ENCODE assay signal across 8 cellular contexts in the genomic region with DNA sequence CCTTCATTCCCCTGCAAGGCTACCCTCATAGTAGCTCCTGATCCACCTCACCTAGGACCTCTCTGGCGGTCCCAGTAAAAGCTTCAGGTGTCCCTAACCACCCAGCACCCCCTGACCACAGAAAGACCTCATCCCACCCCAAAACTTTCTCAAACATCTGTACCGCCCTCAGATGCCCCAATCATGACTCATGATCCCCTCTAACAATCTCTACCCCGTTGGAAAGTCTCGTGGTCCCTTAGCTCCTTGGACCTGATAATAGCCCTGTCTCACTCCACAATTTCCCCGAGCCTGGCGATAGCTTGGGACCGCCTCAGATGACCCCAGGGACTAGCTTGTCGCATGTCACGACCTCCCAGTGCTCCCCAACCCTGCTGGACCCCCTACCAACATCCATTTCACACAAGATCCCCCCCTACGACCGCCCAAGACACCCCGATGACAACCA. TPM values are rescaled to one million over a fixed set of nuclear protein-coding genes. Genes with fewer than 3 reads are reported as not detected.
DNase-seq lines count a peak whose midpoint lies in the region; ATAC-seq and TF ChIP-seq lines count a peak whose summit lies in the region.

No MANE protein-coding gene starts in this region.

- no peaks in the 10 kb centered on the region for H3K9me2 ChIP-seq in HCT116 (ENCODE audit: insufficient read depth)

- no peak overlapping the region for H2AFZ ChIP-seq in HCT116 (ENCODE audit: low read depth, low read length, poor library complexity, severe bottlenecking)

- H3K9ac ChIP-seq in HCT116 (ENCODE audit: low read length) (peak overlapping the region; percentile 100), iPS-20b (ENCODE audit: low read depth, low read length) (peak overlapping the region; percentile 99)

- BruUV-seq in A673 (replicated peaks; lab: Mats Ljungman, UMichigan) (no TSS peak), HCT116 (replicated peaks; lab: Mats Ljungman, UMichigan) (TSS peak; percentile 77)

- H3K4me1 Mint-ChIP-seq in activated naive CD8-positive, alpha-beta T cell (ENCODE audit: low read depth) = peaks cover 31% of the 10 kb centered on the region

- H3K36me3 Mint-ChIP-seq in activated naive CD8-positive, alpha-beta T cell = no peaks in the 10 kb centered on the region

- no peaks in the 10 kb centered on the region for H3K9me3 Mint-ChIP-seq in activated naive CD8-positive, alpha-beta T cell (ENCODE audit: low read depth)

- CTCF ChIA-PET in A673 (lab: Charles Lee) (interaction anchor here (1.5 to 2.0 kb wide), 2 partner anchors 65 to 99 kb away, joined by 3 to 16 read pairs; a partner anchor contains a TSS), HCT116 (lab: Charles Lee) (interaction anchor here (1.2 to 2.3 kb wide), 3 partner anchors 75 to 99 kb away, joined by 5 to 37 read pairs (median 7); a partner anchor contains a TSS)

- no peak for ATAC-seq in HCT116
- ATAC-seq in GM19397 (IDR thresholded peaks at IDR 0.05; ENCODE audit: unreplicated experiment) = no peak

- H3K4me3 ChIP-seq in A673 (ENCODE audit: low read depth, low read length, poor library complexity, severe bottlenecking) (peak overlapping the region; percentile 95), HCT116 (replicated peaks in 1 of 2; ENCODE audit: low read depth in 1 of 2, low read length in 2 of 2) (peak overlapping the region; percentile 100), iPS-20b (ENCODE audit: low read length) (peak overlapping the region; percentile 99), stomach (peak overlapping the region; percentile 75 to 98 (median 86))

- no peak for TF ChIP-seq RAD21 in HCT116 (IDR thresholded peaks at IDR 0.05; ENCODE audit: low read depth)

- H3K9me3 ChIP-seq in A673 (ENCODE audit: low read depth, low read length, poor library complexity, severe bottlenecking) (no peaks in the 10 kb centered on the region), HCT116 (ENCODE audit: control insufficient read depth in 1 of 2, insufficient read depth in 1 of 2, low read depth in 1 of 2, low read length in 2 of 2) (no peaks in the 10 kb centered on the region), iPS-20b (ENCODE audit: insufficient read depth, low read depth, low read length) (no peaks in the 10 kb centered on the region), stomach (no peaks in the 10 kb centered on the region)

- H3K27me3 ChIP-seq in A673 (replicated peaks; ENCODE audit: insufficient read depth, low read depth, low read length, poor library complexity) (no peaks in the 10 kb centered on the region), HCT116 (ENCODE audit: insufficient read depth, low read length) (no peaks in the 10 kb centered on the region), iPS-20b (ENCODE audit: insufficient read depth, low read length) (no peaks in the 10 kb centered on the region), stomach (no peaks in the 10 kb centered on the region)

- H4K20me1 ChIP-seq in HCT116 (ENCODE audit: insufficient read depth) = no peaks in the 10 kb centered on the region

- H3K4me3 Mint-ChIP-seq in activated naive CD8-positive, alpha-beta T cell = peak overlapping the region; percentile 99

- no peak for TF ChIP-seq EP300 in stomach (IDR thresholded peaks at IDR 0.05)

- H3K27ac ChIP-seq in A673 (ENCODE audit: low read depth, low read length, poor library complexity, severe bottlenecking) = peak overlapping the region; percentile 96
- H3K27ac ChIP-seq in HCT116 (ENCODE audit: low read depth, low read length) = peak overlapping the region; percentile 94
- peak overlapping the region; percentile 28 for H3K27ac ChIP-seq in iPS-20b (ENCODE audit: low read length)
- peak overlapping the region; percentile 87 to 95 (median 92) for H3K27ac ChIP-seq in stomach

- intact Hi-C loops in A673 (cut with micrococcal nuclease; ENCODE audit: unreplicated experiment) = no loop called here
- intact Hi-C loops in HCT116 (cut with micrococcal nuclease) = no loop called here
- intact Hi-C loops in stomach (cut with DNase I; ENCODE audit: low total_unique reads) = no loop called here

- TF ChIP-seq POLR2A in HCT116 (IDR thresholded peaks at IDR 0.05; ENCODE audit: borderline replicate concordance, extremely low read depth, insufficient read depth, insufficient read length) (no peak), stomach (IDR thresholded peaks at IDR 0.05) (no peak)

- DNase-seq in A673 (ENCODE audit: low spot score) (no peak), HCT116 (ENCODE audit: low read depth, low spot score) (no peak), stomach (no peak), D341Med (ENCODE audit: low spot score) (no peak)
- no peak for DNase-seq in activated CD8-positive, alpha-beta memory T cell treated with anti-CD3 and anti-CD28 coated beads, Interleukin-2, amount 50 U/mL, for 48 hours

- H3K4me2 ChIP-seq in HCT116 (ENCODE audit: low read length) = peak overlapping the region; percentile 88

- peaks cover 49% of the 10 kb centered on the region for H3K79me2 ChIP-seq in HCT116 (ENCODE audit: insufficient read depth, low read length)

- TF ChIP-seq CTCF in A673 (conservative IDR thresholded peaks at IDR 0.05; ENCODE audit: low read depth, low read length) = no peak
- TF ChIP-seq CTCF in HCT116 (IDR thresholded peaks at IDR 0.05 in 2 of 3, conservative IDR thresholded peaks at IDR 0.05 in 1 of 3; ENCODE audit: borderline replicate concordance in 1 of 3, insufficient read depth in 1 of 3, low read depth in 2 of 3, low read length in 2 of 3) = no peak
- no peak for TF ChIP-seq CTCF in stomach (IDR thresholded peaks at IDR 0.05)

- WGBS in stomach, 5 donors = 1 to 3% (median 2%) methylated on average over 12 of the region's 12 CpGs

- H3K4me1 ChIP-seq in A673 (ENCODE audit: insufficient read depth, low read length, poor library complexity, severe bottlenecking) (peaks cover 8% of the 10 kb centered on the region), HCT116 (ENCODE audit: control insufficient read depth in 1 of 2, insufficient read depth in 2 of 2, low read length in 2 of 2) (peaks cover 9 to 24% of the 10 kb centered on the region in 2 experiments; a peak in 3 of 4 replicates), iPS-20b (ENCODE audit: insufficient read depth, low read length) (no peaks in the 10 kb centered on the region), stomach (peaks cover 24 to 57% (median 44%) of the 10 kb centered on the region in 4 donors)

- peak overlapping the region; percentile 99 for H3K27ac Mint-ChIP-seq in activated naive CD8-positive, alpha-beta T cell

- RAD21 ChIA-PET in HCT116 (lab: Charles Lee; ENCODE audit: low non-redundant PET in 1 of 2, low total read pairs in 2 of 2, uncharacterized antibody in 2 of 2, unreplicated experiment in 2 of 2) = interaction anchor here in 1 of 2 experiments (1.8 kb wide), 1 partner anchor 99 kb away, joined by 6 read pairs; a partner anchor contains a TSS

- H3K36me3 ChIP-seq in A673 (ENCODE audit: insufficient read depth, low read length, poor library complexity, severe bottlenecking) = peaks cover 4% of the 10 kb centered on the region
- peaks cover 0 to 5% of the 10 kb centered on the region in 2 experiments; a peak in 3 of 4 replicates for H3K36me3 ChIP-seq in HCT116 (ENCODE audit: control insufficient read depth in 1 of 2, insufficient read depth in 2 of 2, low read length in 2 of 2)
- H3K36me3 ChIP-seq in iPS-20b (ENCODE audit: insufficient read depth, low read depth, low read length) = peaks cover 13% of the 10 kb centered on the region; the same call in 1 of the 2 replicates
- H3K36me3 ChIP-seq in stomach = peaks cover 0 to 17% (median 13%) of the 10 kb centered on the region in 4 donors

- POLR2A ChIA-PET in A673 (lab: Charles Lee; ENCODE audit: low non-redundant PET) (no interaction called here), HCT116 (lab: Charles Lee) (interaction anchor here (1.7 to 2.0 kb wide), 3 partner anchors 75 to 183 kb away, joined by 7 to 34 read pairs (median 8); a partner anchor contains a TSS)

- H3K27me3 Mint-ChIP-seq in activated naive CD8-positive, alpha-beta T cell = no peaks in the 10 kb centered on the region

TF ChIP-seq in HCT116, 20 proteins besides CTCF, POLR2A, EP300 and RAD21 (continues in another document):
- TF ChIP-seq, protein P1, sequence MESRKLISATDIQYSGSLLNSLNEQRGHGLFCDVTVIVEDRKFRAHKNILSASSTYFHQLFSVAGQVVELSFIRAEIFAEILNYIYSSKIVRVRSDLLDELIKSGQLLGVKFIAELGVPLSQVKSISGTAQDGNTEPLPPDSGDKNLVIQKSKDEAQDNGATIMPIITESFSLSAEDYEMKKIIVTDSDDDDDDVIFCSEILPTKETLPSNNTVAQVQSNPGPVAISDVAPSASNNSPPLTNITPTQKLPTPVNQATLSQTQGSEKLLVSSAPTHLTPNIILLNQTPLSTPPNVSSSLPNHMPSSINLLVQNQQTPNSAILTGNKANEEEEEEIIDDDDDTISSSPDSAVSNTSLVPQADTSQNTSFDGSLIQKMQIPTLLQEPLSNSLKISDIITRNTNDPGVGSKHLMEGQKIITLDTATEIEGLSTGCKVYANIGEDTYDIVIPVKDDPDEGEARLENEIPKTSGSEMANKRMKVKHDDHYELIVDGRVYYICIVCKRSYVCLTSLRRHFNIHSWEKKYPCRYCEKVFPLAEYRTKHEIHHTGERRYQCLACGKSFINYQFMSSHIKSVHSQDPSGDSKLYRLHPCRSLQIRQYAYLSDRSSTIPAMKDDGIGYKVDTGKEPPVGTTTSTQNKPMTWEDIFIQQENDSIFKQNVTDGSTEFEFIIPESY (IDR thresholded peaks at IDR 0.05; ENCODE audit: extremely low read depth, insufficient replicate concordance, low read length) = no peak
- TF ChIP-seq JUND (IDR thresholded peaks at IDR 0.05) = no peak
- no peak for TF ChIP-seq YY1 (IDR thresholded peaks at IDR 0.05; ENCODE audit: extremely low read depth, insufficient replicate concordance, low read depth, low read length)

RNA-seq across cellular contexts. Expression of a gene that starts 0.5 kb away (rescaled TPM):
- total RNA-seq in A673 (2021) (290 and 298 TPM in 2 replicates), HCT116 (2021; ENCODE audit: unreplicated experiment) (311 TPM), stomach (100 to 1,000 TPM in 4 of 5 donors, 10 to 100 TPM in 1; 22.2 to 474 (median 130) TPM)
- 395 and 410 TPM in 2 replicates for polyA plus RNA-seq in HCT116 (2012)
- polyA plus RNA-seq in stomach = 100 to 1,000 TPM; 490 to 524 (median 492) TPM

RNA-seq across cellular contexts. Expression of a gene that starts 1.6 kb away (rescaled TPM):
- 0.67 and 1.7 TPM in 2 replicates for total RNA-seq in A673 (2021)
- total RNA-seq in HCT116 (2021; ENCODE audit: unreplicated experiment) = 2.1 TPM
- 0.67 and 1.2 TPM in 2 replicates for polyA plus RNA-seq in HCT116 (2012)
- total RNA-seq in stomach = 10 to 100 TPM in 3 of 5 donors, 1 to 10 TPM in 2; 3.6 to 60.8 (median 13.8) TPM
- polyA plus RNA-seq in stomach = 1 to 10 TPM; 4.3 to 5.0 (median 4.7) TPM

RNA-seq across cellular contexts. Expression of a gene that starts 11.0 kb away (rescaled TPM):
- total RNA-seq in A673 (2021) = 0.92 and 1.7 TPM in 2 replicates
- 2.5 TPM for total RNA-seq in HCT116 (2021; ENCODE audit: unreplicated experiment)
- 1.5 and 1.7 TPM in 2 replicates for polyA plus RNA-seq in HCT116 (2012)
- 100 to 1,000 TPM in 1 of 5 donors, 10 to 100 TPM in 4; 27.2 to 143 (median 54.8) TPM for total RNA-seq in stomach
- 10 to 100 TPM; 34.5 to 50.4 (median 44.0) TPM for polyA plus RNA-seq in stomach

RNA-seq across cellular contexts. Expression of a gene that starts 32.7 kb away (rescaled TPM):
- not detected in 2 replicates for total RNA-seq in A673 (2021)
- 0.84 TPM for total RNA-seq in HCT116 (2021; ENCODE audit: unreplicated experiment)
- not detected in 2 replicates for polyA plus RNA-seq in HCT116 (2012)
- total RNA-seq in stomach = under 1 TPM in 1 of 5 donors, not detected in 4; 0.37 TPM
- not detected for polyA plus RNA-seq in stomach

RNA-seq across cellular contexts. Expression of a gene that starts 51.8 kb away (rescaled TPM):
- total RNA-seq in A673 (2021) (not detected in 2 replicates), HCT116 (2021; ENCODE audit: unreplicated experiment) (2.6 TPM), stomach (100 to 1,000 TPM in 1 of 5 donors, 1 to 10 TPM in 4; 1.1 to 119 (median 8.5) TPM)
- 9.6 and 9.9 TPM in 2 replicates for polyA plus RNA-seq in HCT116 (2012)
- polyA plus RNA-seq in stomach = 10 to 100 TPM in 1 of 3 donors, 1 to 10 TPM in 2; 2.0 to 36.5 (median 5.0) TPM

Comparison
In these comparisons a context has a peak if more than half of its experiments do, and no peak if none do; other contexts are left out.
1. H3K27ac ChIP-seq: peak in every context shown above with its lines; median percentile 96 in A673; 94 in HCT116; 92 in stomach; 28 in iPS-20b.